24 cellular contexts compared by ENCODE assay signal in the genomic region with DNA sequence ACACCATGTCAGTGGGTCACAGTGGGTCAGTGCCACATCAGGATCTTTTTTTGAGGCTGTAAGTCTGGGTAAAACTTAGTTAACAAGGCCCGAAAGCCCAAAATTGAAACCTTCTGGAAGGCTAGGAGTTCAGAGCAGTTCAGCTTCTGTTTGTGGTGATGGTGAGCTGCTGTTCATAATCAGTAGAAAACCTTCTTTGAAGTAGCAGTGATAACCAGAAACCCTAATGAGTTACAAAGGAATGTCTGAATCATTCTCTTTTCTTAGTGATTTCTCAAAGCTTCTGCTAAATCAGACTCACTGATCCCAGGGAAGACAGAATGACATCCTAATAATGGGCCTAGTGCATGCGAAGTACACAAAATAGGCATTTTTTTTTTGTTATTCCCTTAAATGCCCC.
A peak's percentile ranks its signal among the peaks of the same experiment; 100 is the strongest.
DNase-seq lines count a peak whose midpoint lies in the region; ATAC-seq, FAIRE-seq and TF ChIP-seq lines count a peak whose summit lies in the region.
"Had no signal": no experiment of that assay in that cellular context is flagged by ENCODE, and none has a peak within 500 bp of the region (broad histone marks: within the 10 kb centered on the region; RNA-seq: fewer than 3 reads in every experiment).

No MANE protein-coding gene starts in this region.

- no TSS peak for BruUV-seq in HepG2 (replicated peaks; lab: Mats Ljungman, UMichigan)

- H3K27me3 ChIP-seq in astrocyte (ENCODE audit: insufficient read depth, low read length): no peaks in the 10 kb centered on the region
- H3K27me3 ChIP-seq in sigmoid colon: no peaks in the 10 kb centered on the region
- no peaks in the 10 kb centered on the region for H3K27me3 ChIP-seq in Karpas-422 (ENCODE audit: low read length)
- H3K27me3 ChIP-seq in HepG2 (ENCODE audit: control insufficient read depth in 1 of 2, insufficient read depth in 2 of 2, low read length in 2 of 2): no peaks in the 10 kb centered on the region; a peak in 1 of 5 replicates
- H3K27me3 ChIP-seq: SJSA1 had no signal

- H3K9ac ChIP-seq in astrocyte (ENCODE audit: low read length) (peak overlapping the region; percentile 6), Karpas-422 (ENCODE audit: low read length) (no peak overlapping the region), HepG2 (ENCODE audit: insufficient read depth, low read depth, low read length) (no peak overlapping the region)

- peaks cover 18% of the 10 kb centered on the region for H3K36me3 ChIP-seq in astrocyte (ENCODE audit: insufficient read depth, low read length)
- H3K36me3 ChIP-seq in sigmoid colon: peaks cover 0 to 76% (median 28%) of the 10 kb centered on the region in 4 donors
- no peaks in the 10 kb centered on the region for H3K36me3 ChIP-seq in Karpas-422 (ENCODE audit: insufficient read depth, low read length)
- peaks cover 2% of the 10 kb centered on the region in 2 experiments; a peak in 1 of 5 replicates for H3K36me3 ChIP-seq in HepG2 (replicated peaks in 1 of 2; ENCODE audit: control insufficient read depth in 1 of 2, insufficient read depth in 2 of 2, low read length in 2 of 2)

- POLR2A ChIA-PET in HepG2 (lab: Yijun Ruan, JAX): no interaction called here

- H3K4me2 ChIP-seq in astrocyte (ENCODE audit: low read length) (peak overlapping the region; percentile 39), Karpas-422 (ENCODE audit: low read depth, low read length, poor library complexity, severe bottlenecking) (no peak overlapping the region), HepG2 (ENCODE audit: low read depth, low read length) (no peak overlapping the region)

- TF ChIP-seq CTCF in astrocyte (IDR thresholded peaks at IDR 0.05; ENCODE audit: insufficient read depth, low read depth, low read length) (no peak), sigmoid colon (IDR thresholded peaks at IDR 0.05) (no peak), HepG2 (CRISPR knock-in tag; IDR thresholded peaks at IDR 0.05) (no peak)

- H3K9me2 ChIP-seq in Karpas-422 (replicated peaks; ENCODE audit: insufficient read depth, low read length): no peaks in the 10 kb centered on the region

- TF ChIP-seq POLR2A in sigmoid colon (IDR thresholded peaks at IDR 0.05) (no peak), HepG2 (IDR thresholded peaks at IDR 0.05; ENCODE audit: insufficient read depth in 1 of 2, low read depth in 2 of 2, low read length in 2 of 2) (no peak)

- peaks cover 26% of the 10 kb centered on the region for H3K4me1 Mint-ChIP-seq in astrocyte (ENCODE audit: low read depth, unreplicated experiment)

- no peaks in the 10 kb centered on the region for H3K27me3 Mint-ChIP-seq in astrocyte (ENCODE audit: low read depth, unreplicated experiment)
- H3K27me3 Mint-ChIP-seq: stimulated activated naive CD8-positive, alpha-beta T cell treated with anti-CD3 and anti-CD28 coated beads, Interleukin-15, Interleukin-2, amounts not matched to agents 100 ng/mL and 50 ng/mL, for 24 hours had no signal

- peak overlapping the region; percentile 72 for H3K27ac Mint-ChIP-seq in astrocyte (ENCODE audit: unreplicated experiment)
- H3K27ac Mint-ChIP-seq: effector memory CD8-positive, alpha-beta T cell; stimulated activated naive CD8-positive, alpha-beta T cell treated with anti-CD3 and anti-CD28 coated beads, Interleukin-15, Interleukin-2, amounts not matched to agents 100 ng/mL and 50 ng/mL, for 24 hours had no signal

- H3K9me3 ChIP-seq in astrocyte (ENCODE audit: insufficient read depth, low read depth, low read length) (no peaks in the 10 kb centered on the region), sigmoid colon (no peaks in the 10 kb centered on the region), Karpas-422 (ENCODE audit: low read length) (no peaks in the 10 kb centered on the region), HepG2 (ENCODE audit: low read length) (no peaks in the 10 kb centered on the region)
- H3K9me3 ChIP-seq: SJSA1 had no signal

- DNase-seq in ELR (ENCODE audit: low read depth) (peak; percentile 30), astrocyte (ENCODE audit: low read depth) (peak; percentile 76), iris pigment epithelial cell (ENCODE audit: low read depth) (peak; percentile 58), sigmoid colon (no peak), T-helper 1 cell (no peak), Karpas-422 (no peak), HepG2 (ENCODE audit: low spot score) (no peak)
- DNase-seq in activated T-cell treated with anti-CD3 and anti-CD28 coated beads, Interleukin-2, amount 50 U/mL, for 48 hours: no peak
- DNase-seq: activated CD4-positive, CD25-positive, alpha-beta regulatory T cell; AML-193; Calu3; central memory CD4-positive, alpha-beta T cell; effector memory CD8-positive, alpha-beta T cell; GDM1; hippocampal formation; MM.1S; NCI-H1694; NCI-H82; PC-3; stimulated activated CD4-positive, alpha-beta T cell treated with anti-CD3 and anti-CD28 coated beads, Interleukin-1b, Interleukin-23, amount 100 ng/mL, for 48 hours had no signal

- CTCF ChIA-PET in HepG2 (lab: Yijun Ruan, JAX; ENCODE audit: low intra/inter-chr PET ratio, low total read pairs): no interaction called here

- ATAC-seq in HepG2: no peak
- ATAC-seq: effector memory CD8-positive, alpha-beta T cell; PC-3; sciatic nerve had no signal

- peaks cover 16% of the 10 kb centered on the region for H3K36me3 Mint-ChIP-seq in astrocyte (ENCODE audit: low read depth, unreplicated experiment)

- peaks cover 27% of the 10 kb centered on the region for H3K4me1 ChIP-seq in astrocyte (ENCODE audit: insufficient read depth, low read length)
- peaks cover 0 to 59% (median 41%) of the 10 kb centered on the region in 4 donors for H3K4me1 ChIP-seq in sigmoid colon
- H3K4me1 ChIP-seq in Karpas-422 (ENCODE audit: low read length): peaks cover 5% of the 10 kb centered on the region; the same call in 1 of the 2 replicates
- H3K4me1 ChIP-seq in HepG2 (ENCODE audit: insufficient read depth, low read length): 0 out of 2 replicates have a peak, but pooled peaks cover 6% of the 10 kb centered on the region

- in situ Hi-C loops in HepG2 (cut with HindIII; ENCODE audit: extremely low pct_ligation_motif_present, low pct_unique_long_range_greater_than_20kb): no loop called here

- H4K20me1 ChIP-seq in astrocyte (ENCODE audit: insufficient read depth, low read length): peaks cover 7% of the 10 kb centered on the region
- H4K20me1 ChIP-seq in Karpas-422 (ENCODE audit: insufficient read depth, low read depth, low read length): no peaks in the 10 kb centered on the region
- H4K20me1 ChIP-seq in HepG2 (ENCODE audit: insufficient read depth, low read length): no peaks in the 10 kb centered on the region

- H3K4me3 ChIP-seq in astrocyte (ENCODE audit: insufficient read depth, low read depth, low read length) (no peak overlapping the region), sigmoid colon (no peak overlapping the region), Karpas-422 (ENCODE audit: low read length) (no peak overlapping the region), HepG2 (replicated peaks in 1 of 3; ENCODE audit: insufficient read depth in 1 of 3, low read depth in 2 of 3, low read length in 3 of 3) (no peak overlapping the region)
- H3K4me3 ChIP-seq: SJSA1 had no signal

- intact Hi-C loops in sigmoid colon (cut with DNase I): no loop called here
- intact Hi-C loops in HepG2 (cut with micrococcal nuclease; ENCODE audit: unreplicated experiment): no loop called here

- WGBS in sigmoid colon, 2 donors: 90 to 95% methylated on average over 2 of the region's 2 CpGs
- WGBS in HepG2 (ENCODE audit: low lambda C conversion rate): 94% methylated on average over 2 of the region's 2 CpGs

- no peak overlapping the region for H3K27ac ChIP-seq in astrocyte (ENCODE audit: low read depth, low read length)
- peak overlapping the region; percentile 35 to 69 (median 64) for H3K27ac ChIP-seq in sigmoid colon
- no peak overlapping the region for H3K27ac ChIP-seq in Karpas-422 (ENCODE audit: low read length)
- no peak overlapping the region for H3K27ac ChIP-seq in HepG2 (ENCODE audit: extremely low read length, insufficient read depth, low read length)
- H3K27ac ChIP-seq: SJSA1 had no signal

- FAIRE-seq in astrocyte (lab: Jason Lieb, UNC): peak; percentile 39
- FAIRE-seq in HepG2 (lab: Jason Lieb, UNC): no peak
- FAIRE-seq: HTR-8/SVneo had no signal

- no peaks in the 10 kb centered on the region for H3K79me2 ChIP-seq in astrocyte (ENCODE audit: insufficient read depth, low read length)
- H3K79me2 ChIP-seq in Karpas-422 (ENCODE audit: low read length): no peaks in the 10 kb centered on the region
- no peaks in the 10 kb centered on the region for H3K79me2 ChIP-seq in HepG2 (ENCODE audit: insufficient read depth, low read length)

- H3K9me3 Mint-ChIP-seq in astrocyte (ENCODE audit: unreplicated experiment): no peaks in the 10 kb centered on the region
- H3K9me3 Mint-ChIP-seq: effector memory CD8-positive, alpha-beta T cell; stimulated activated naive CD8-positive, alpha-beta T cell treated with anti-CD3 and anti-CD28 coated beads, Interleukin-15, Interleukin-2, amounts not matched to agents 100 ng/mL and 50 ng/mL, for 24 hours had no signal

- no peak overlapping the region for H3K4me3 Mint-ChIP-seq in astrocyte (ENCODE audit: unreplicated experiment)
- H3K4me3 Mint-ChIP-seq: effector memory CD8-positive, alpha-beta T cell; stimulated activated naive CD8-positive, alpha-beta T cell treated with anti-CD3 and anti-CD28 coated beads, Interleukin-15, Interleukin-2, amounts not matched to agents 100 ng/mL and 50 ng/mL, for 24 hours had no signal

- H2AFZ ChIP-seq in astrocyte (ENCODE audit: low read depth, low read length) (no peak overlapping the region), Karpas-422 (ENCODE audit: low read length) (no peak overlapping the region), HepG2 (ENCODE audit: low read length) (no peak overlapping the region)

- TF ChIP-seq EP300 in sigmoid colon (IDR thresholded peaks at IDR 0.05) (no peak), HepG2 (IDR thresholded peaks at IDR 0.05; ENCODE audit: low read depth in 2 of 2, low read length in 2 of 2) (no peak), HepG2 (CRISPR knock-in tag; IDR thresholded peaks at IDR 0.05; ENCODE audit: borderline replicate concordance) (no peak)

- TF ChIP-seq RAD21 in HepG2 (CRISPR knock-in tag; IDR thresholded peaks at IDR 0.05): no peak

TF ChIP-seq in HepG2, 621 proteins besides CTCF, POLR2A, EP300 and RAD21 (continues in another document):
- TF ChIP-seq PHF20 (CRISPR knock-in tag; IDR thresholded peaks at IDR 0.05) (no peak), ZNF225 (CRISPR knock-in tag; IDR thresholded peaks at IDR 0.05) (no peak)

Comparison
In these comparisons a context has a peak if more than half of its experiments do, and no peak if none do; other contexts are left out.
1. DNase-seq: peak in ELR (single experiment), astrocyte (single experiment) and iris pigment epithelial cell (single experiment); none in sigmoid colon (single experiment), T-helper 1 cell (0 of 5), Karpas-422 (single experiment), HepG2 (single experiment) and activated T-cell treated with anti-CD3 and anti-CD28 coated beads, Interleukin-2, amount 50 U/mL, for 48 hours (0 of 2).
2. H3K27ac ChIP-seq: peak in sigmoid colon (4 of 4); none in astrocyte (single experiment), Karpas-422 (single experiment) and HepG2 (single experiment).